33 cellular contexts compared by ENCODE assay signal in the genomic region with DNA sequence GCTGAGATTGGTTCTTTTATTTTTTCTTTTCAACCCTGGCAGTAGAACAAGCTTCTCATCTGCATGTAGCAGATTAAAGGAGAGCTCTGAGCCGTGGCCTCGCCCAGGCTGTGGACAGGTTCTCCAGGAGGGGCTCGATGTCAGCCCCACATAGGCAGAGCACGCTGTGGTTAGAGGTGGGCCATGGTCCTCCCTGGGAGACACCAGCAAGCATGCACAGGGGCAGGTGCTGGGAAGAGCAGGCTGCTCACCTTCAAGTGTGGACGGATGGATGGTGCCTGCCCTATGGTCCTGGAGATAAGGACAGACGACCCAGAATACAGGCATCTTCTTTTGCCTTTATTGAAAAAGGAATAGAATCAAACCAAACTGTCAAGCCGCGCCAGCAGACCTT.
"Had no signal": no experiment of that assay in that cellular context is flagged by ENCODE, and none has a peak within 500 bp of the region (broad histone marks: within the 10 kb centered on the region; RNA-seq: fewer than 3 reads in every experiment).

No MANE protein-coding gene starts in this region.

- H3K36me3 ChIP-seq: adrenal gland, ascending aorta, breast epithelium, cardiac muscle cell had no signal

- H3K27me3 Mint-ChIP-seq: activated CD4-positive, alpha-beta T cell treated with anti-CD3 and anti-CD28 coated beads for 36 hours; activated CD4-positive, alpha-beta T cell treated with anti-CD3 and anti-CD28 coated beads, Interleukin-2, amount 10 ng/mL, durations not matched to agents 24 days and 14 days; activated CD8-positive, alpha-beta memory T cell treated with anti-CD3 and anti-CD28 coated beads, Interleukin-2, amount 10 ng/mL, durations not matched to agents 7 days and 5 days; activated naive CD4-positive, alpha-beta T cell treated with anti-CD3 and anti-CD28 coated beads, Interleukin-2, amount 50 U/mL, for 24 hours had no signal

- DNase-seq: activated CD4-positive, alpha-beta memory T cell treated with anti-CD3 and anti-CD28 coated beads for 36 hours; activated CD4-positive, alpha-beta T cell treated with anti-CD3 and anti-CD28 coated beads for 36 hours; activated CD4-positive, alpha-beta T cell treated with anti-CD3 and anti-CD28 coated beads, Interleukin-2, amount 10 ng/mL, durations not matched to agents 24 days and 14 days; activated CD4-positive, CD25-positive, alpha-beta regulatory T cell; activated CD4-positive, CD25-positive, alpha-beta regulatory T cell treated with anti-CD3 and anti-CD28 coated beads, Interleukin-2, amount 50 U/mL, for 72 hours; activated CD8-positive, alpha-beta memory T cell treated with anti-CD3 and anti-CD28 coated beads, Interleukin-2, amount 10 ng/mL, durations not matched to agents 7 days and 5 days; activated CD8-positive, alpha-beta memory T cell treated with anti-CD3 and anti-CD28 coated beads, Interleukin-2, amount 50 U/mL, for 4 hours; activated CD8-positive, alpha-beta T cell treated with anti-CD3 and anti-CD28 coated beads, Interleukin-2, amount 10 ng/mL, durations not matched to agents 7 days and 5 days; activated effector memory CD4-positive, alpha-beta T cell treated with anti-CD3 and anti-CD28 coated beads, Interleukin-2, amount 50 U/mL, for 16 hours; activated naive CD4-positive, alpha-beta T cell treated with anti-CD3 and anti-CD28 coated beads for 36 hours; activated naive CD8-positive, alpha-beta T cell treated with anti-CD3 and anti-CD28 coated beads for 36 hours; activated naive CD8-positive, alpha-beta T cell treated with anti-CD3 and anti-CD28 coated beads, Interleukin-2, amount 50 U/mL, for 24 hours; activated T-cell treated with anti-CD3 and anti-CD28 coated beads, Interleukin-2, amount 50 U/mL, for 1 hour; activated T-cell treated with anti-CD3 and anti-CD28 coated beads, Interleukin-2, amount 50 U/mL, for 48 hours; central memory CD4-positive, alpha-beta T cell; cerebellar nuclear complex; effector memory CD4-positive, alpha-beta T cell; endodermal cell; foreskin fibroblast; T-helper 2 cell had no signal

- FAIRE-seq: frontal cortex had no signal

- H3K4me1 ChIP-seq: adrenal gland, ascending aorta, breast epithelium had no signal

- H3K4me3 ChIP-seq: adrenal gland, ascending aorta, breast epithelium, cardiac muscle cell, coronary artery, dorsolateral prefrontal cortex had no signal

- H3K4me3 Mint-ChIP-seq: activated CD4-positive, alpha-beta memory T cell treated with anti-CD3 and anti-CD28 coated beads for 36 hours; activated CD4-positive, alpha-beta T cell treated with anti-CD3 and anti-CD28 coated beads for 36 hours; activated CD4-positive, alpha-beta T cell treated with anti-CD3 and anti-CD28 coated beads, Interleukin-2, amount 10 ng/mL, durations not matched to agents 24 days and 14 days; activated CD8-positive, alpha-beta memory T cell treated with anti-CD3 and anti-CD28 coated beads, Interleukin-2, amount 10 ng/mL, durations not matched to agents 7 days and 5 days; activated CD8-positive, alpha-beta T cell treated with anti-CD3 and anti-CD28 coated beads, Interleukin-2, amount 10 ng/mL, durations not matched to agents 7 days and 5 days; activated naive CD4-positive, alpha-beta T cell treated with anti-CD3 and anti-CD28 coated beads for 36 hours; activated naive CD4-positive, alpha-beta T cell treated with anti-CD3 and anti-CD28 coated beads, Interleukin-2, amount 50 U/mL, for 24 hours; activated naive CD8-positive, alpha-beta T cell treated with anti-CD3 and anti-CD28 coated beads for 36 hours; activated naive CD8-positive, alpha-beta T cell treated with anti-CD3 and anti-CD28 coated beads, Interleukin-2, amount 50 U/mL, for 24 hours; activated T-helper 1 cell treated with anti-CD3 and anti-CD28 coated beads, Interleukin-12 subunit alpha, Interleukin-12 subunit beta, Interleukin-2, Interleukin-4 antibody, amounts not matched to agents 30 ng/mL and 10 ng/mL and 1 ng/mL, durations not matched to agents 14 hours and 24 hours and 36 hours; brain; dendritic cell treated with granulocyte-macrophage colony-stimulating factor and Interleukin-4, amounts not matched to agents 40 ng/mL and 50 ng/mL, for 4 days; endodermal cell had no signal

- H3K27ac Mint-ChIP-seq: activated CD4-positive, alpha-beta memory T cell treated with anti-CD3 and anti-CD28 coated beads for 36 hours; activated CD4-positive, alpha-beta T cell treated with anti-CD3 and anti-CD28 coated beads for 36 hours; activated CD4-positive, alpha-beta T cell treated with anti-CD3 and anti-CD28 coated beads, Interleukin-2, amount 10 ng/mL, durations not matched to agents 24 days and 14 days; activated CD8-positive, alpha-beta memory T cell treated with anti-CD3 and anti-CD28 coated beads, Interleukin-2, amount 10 ng/mL, durations not matched to agents 7 days and 5 days; activated CD8-positive, alpha-beta T cell treated with anti-CD3 and anti-CD28 coated beads, Interleukin-2, amount 10 ng/mL, durations not matched to agents 7 days and 5 days; activated naive CD4-positive, alpha-beta T cell treated with anti-CD3 and anti-CD28 coated beads for 36 hours; activated naive CD4-positive, alpha-beta T cell treated with anti-CD3 and anti-CD28 coated beads, Interleukin-2, amount 50 U/mL, for 24 hours; activated naive CD8-positive, alpha-beta T cell treated with anti-CD3 and anti-CD28 coated beads for 36 hours; activated naive CD8-positive, alpha-beta T cell treated with anti-CD3 and anti-CD28 coated beads, Interleukin-2, amount 50 U/mL, for 24 hours; activated T-helper 1 cell treated with anti-CD3 and anti-CD28 coated beads, Interleukin-12 subunit alpha, Interleukin-12 subunit beta, Interleukin-2, Interleukin-4 antibody, amounts not matched to agents 30 ng/mL and 10 ng/mL and 1 ng/mL, durations not matched to agents 14 hours and 24 hours and 36 hours; activated T-helper 2 cell treated with anti-CD3 and anti-CD28 coated beads, Interferon-gamma antibody, Interleukin-2, Interleukin-4, amounts not matched to agents 10 μg/mL and 5 μg/mL and 100 μg/mL, durations not matched to agents 14 hours and 24 hours and 36 hours; dendritic cell treated with granulocyte-macrophage colony-stimulating factor and Interleukin-4, amounts not matched to agents 40 ng/mL and 50 ng/mL, for 4 days; endodermal cell had no signal

- H3K27me3 ChIP-seq: adrenal gland, ascending aorta had no signal

- H3K9me3 Mint-ChIP-seq: activated CD4-positive, alpha-beta memory T cell treated with anti-CD3 and anti-CD28 coated beads for 36 hours; activated naive CD4-positive, alpha-beta T cell treated with anti-CD3 and anti-CD28 coated beads for 36 hours; activated naive CD4-positive, alpha-beta T cell treated with anti-CD3 and anti-CD28 coated beads, Interleukin-2, amount 50 U/mL, for 24 hours; activated naive CD8-positive, alpha-beta T cell treated with anti-CD3 and anti-CD28 coated beads for 36 hours; activated T-helper 1 cell treated with anti-CD3 and anti-CD28 coated beads, Interleukin-12 subunit alpha, Interleukin-12 subunit beta, Interleukin-2, Interleukin-4 antibody, amounts not matched to agents 30 ng/mL and 10 ng/mL and 1 ng/mL, durations not matched to agents 14 hours and 24 hours and 36 hours; activated T-helper 2 cell treated with anti-CD3 and anti-CD28 coated beads, Interferon-gamma antibody, Interleukin-2, Interleukin-4, amounts not matched to agents 10 μg/mL and 5 μg/mL and 100 μg/mL, durations not matched to agents 14 hours and 24 hours and 36 hours; dendritic cell treated with granulocyte-macrophage colony-stimulating factor and Interleukin-4, amounts not matched to agents 40 ng/mL and 50 ng/mL, for 4 days had no signal

- H3K36me3 Mint-ChIP-seq: activated CD4-positive, alpha-beta memory T cell treated with anti-CD3 and anti-CD28 coated beads for 36 hours; activated CD8-positive, alpha-beta memory T cell treated with anti-CD3 and anti-CD28 coated beads, Interleukin-2, amount 10 ng/mL, durations not matched to agents 7 days and 5 days; activated naive CD4-positive, alpha-beta T cell treated with anti-CD3 and anti-CD28 coated beads, Interleukin-2, amount 50 U/mL, for 24 hours; activated naive CD8-positive, alpha-beta T cell treated with anti-CD3 and anti-CD28 coated beads for 36 hours; brain had no signal

- H3K27ac ChIP-seq: adrenal gland, ascending aorta, breast epithelium, cardiac muscle cell, coronary artery, dorsolateral prefrontal cortex had no signal

- ATAC-seq: activated CD4-positive, alpha-beta T cell treated with anti-CD3 and anti-CD28 coated beads for 36 hours; activated CD8-positive, alpha-beta memory T cell treated with anti-CD3 and anti-CD28 coated beads, Interleukin-2, amount 10 ng/mL, durations not matched to agents 7 days and 5 days; activated CD8-positive, alpha-beta T cell treated with anti-CD3 and anti-CD28 coated beads, Interleukin-2, amount 10 ng/mL, durations not matched to agents 7 days and 5 days; activated naive CD8-positive, alpha-beta T cell treated with anti-CD3 and anti-CD28 coated beads, Interleukin-2, amount 50 U/mL, for 24 hours; esophagus mucosa had no signal

- H3K4me1 Mint-ChIP-seq: activated CD4-positive, alpha-beta T cell treated with anti-CD3 and anti-CD28 coated beads for 36 hours; activated CD4-positive, alpha-beta T cell treated with anti-CD3 and anti-CD28 coated beads, Interleukin-2, amount 10 ng/mL, durations not matched to agents 24 days and 14 days; activated CD8-positive, alpha-beta memory T cell treated with anti-CD3 and anti-CD28 coated beads, Interleukin-2, amount 10 ng/mL, durations not matched to agents 7 days and 5 days; activated naive CD4-positive, alpha-beta T cell treated with anti-CD3 and anti-CD28 coated beads, Interleukin-2, amount 50 U/mL, for 24 hours; activated naive CD8-positive, alpha-beta T cell treated with anti-CD3 and anti-CD28 coated beads for 36 hours; activated naive CD8-positive, alpha-beta T cell treated with anti-CD3 and anti-CD28 coated beads, Interleukin-2, amount 50 U/mL, for 24 hours had no signal

- H3K9me3 ChIP-seq: adrenal gland, ascending aorta, breast epithelium had no signal
